7 cellular contexts compared by ENCODE assay signal in the genomic region with DNA sequence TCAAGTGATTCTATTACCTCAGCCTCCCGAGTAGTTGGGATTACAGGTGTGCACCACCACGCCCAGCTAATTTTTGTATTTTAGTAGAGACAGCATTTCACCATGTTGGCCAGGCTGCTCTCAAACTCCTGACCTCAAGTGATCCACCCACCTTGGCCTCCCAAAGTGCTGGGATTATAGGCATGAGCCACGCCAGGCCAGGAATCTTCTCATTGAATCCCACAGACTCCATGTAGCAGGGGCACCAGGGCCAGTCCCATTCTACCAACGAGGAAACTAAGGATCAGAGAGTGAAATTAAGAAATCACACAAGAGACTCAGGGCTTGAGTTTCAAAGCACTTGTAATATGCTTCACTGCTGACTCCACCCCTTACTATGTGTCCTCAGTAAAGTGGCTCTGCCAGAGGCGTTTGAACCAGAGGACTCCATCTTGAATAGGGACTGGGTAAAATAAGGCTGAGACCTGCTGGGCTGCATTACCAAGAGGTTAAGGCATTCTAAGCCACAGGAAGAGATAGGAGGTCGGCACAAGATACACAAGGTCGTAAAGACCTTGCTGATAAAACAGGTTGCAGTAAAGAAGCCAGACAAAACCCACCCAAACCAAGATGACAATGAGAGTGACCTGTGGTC.
A peak's percentile ranks its signal among the peaks of the same experiment; 100 is the strongest.
DNase-seq lines count a peak whose midpoint lies in the region; ATAC-seq and TF ChIP-seq lines count a peak whose summit lies in the region.
"Not testable (repeated sequence)": the region's sequence is repeated elsewhere in the genome, so short reads cannot be mapped to it uniquely, and the experiment has no call there.

No MANE protein-coding gene starts in this region.

- not testable (repeated sequence) for H2BK120ac ChIP-seq in mesendoderm (ENCODE audit: low read depth, low read length)

- not testable (repeated sequence) for H3K9me3 Mint-ChIP-seq in CD8-positive, alpha-beta T cell; activated CD4-positive, alpha-beta T cell treated with anti-CD3 and anti-CD28 coated beads, Interleukin-2, amount 10 ng/mL, durations not matched to agents 24 days and 14 days; activated naive CD8-positive, alpha-beta T cell treated with anti-CD3 and anti-CD28 coated beads for 36 hours

- H3K4me3 ChIP-seq in CD8-positive, alpha-beta T cell (ENCODE audit: low read depth, low read length) = peak overlapping the region; percentile 17
- H3K4me3 ChIP-seq in mesendoderm (ENCODE audit: low read length); sigmoid colon: not testable (repeated sequence)

- H3K36me3 Mint-ChIP-seq in CD8-positive, alpha-beta T cell = not testable (repeated sequence)
- H3K36me3 Mint-ChIP-seq in activated CD4-positive, alpha-beta T cell treated with anti-CD3 and anti-CD28 coated beads, Interleukin-2, amount 10 ng/mL, durations not matched to agents 24 days and 14 days (ENCODE audit: low read depth) = peaks cover 22% of the 10 kb centered on the region
- peaks cover 11% of the 10 kb centered on the region for H3K36me3 Mint-ChIP-seq in activated naive CD8-positive, alpha-beta T cell treated with anti-CD3 and anti-CD28 coated beads for 36 hours

- not testable (repeated sequence) for H3K27me3 Mint-ChIP-seq in CD8-positive, alpha-beta T cell (ENCODE audit: low read depth); activated CD4-positive, alpha-beta T cell treated with anti-CD3 and anti-CD28 coated beads, Interleukin-2, amount 10 ng/mL, durations not matched to agents 24 days and 14 days; activated naive CD8-positive, alpha-beta T cell treated with anti-CD3 and anti-CD28 coated beads for 36 hours

- not testable (repeated sequence) for H3K4ac ChIP-seq in mesendoderm (ENCODE audit: low read depth, low read length)

- ATAC-seq in CD8-positive, alpha-beta T cell = peak; percentile 34

- CTCF ChIA-PET in CD8-positive, alpha-beta T cell (lab: Charles Lee) = interaction anchor here (2.5 kb wide), 1 partner anchor 33 kb away, joined by 10 read pairs; no protein-coding TSS in a partner anchor

- not testable (repeated sequence) for H4K5ac ChIP-seq in mesendoderm (ENCODE audit: low read length)

- not testable (repeated sequence) for H3K27ac Mint-ChIP-seq in CD8-positive, alpha-beta T cell; activated CD4-positive, alpha-beta T cell treated with anti-CD3 and anti-CD28 coated beads, Interleukin-2, amount 10 ng/mL, durations not matched to agents 24 days and 14 days; activated naive CD8-positive, alpha-beta T cell treated with anti-CD3 and anti-CD28 coated beads for 36 hours

- H3K9ac ChIP-seq in mesendoderm (ENCODE audit: low read length) = not testable (repeated sequence)

- peak in 2 of 7 experiments; percentile 14 to 63 for DNase-seq in CD8-positive, alpha-beta T cell
- DNase-seq in RPMI7951 (ENCODE audit: low read depth) = peak; percentile 18
- peak; percentile 68 for DNase-seq in activated CD4-positive, alpha-beta T cell treated with anti-CD3 and anti-CD28 coated beads, Interleukin-2, amount 10 ng/mL, durations not matched to agents 24 days and 14 days
- DNase-seq in activated T-cell treated with anti-CD3 and anti-CD28 coated beads, Interleukin-2, amount 50 U/mL, for 48 hours = peak; percentile 59 to 61
- not testable (repeated sequence) for DNase-seq in activated naive CD8-positive, alpha-beta T cell treated with anti-CD3 and anti-CD28 coated beads for 36 hours; mesendoderm; sigmoid colon

- H3K4me1 ChIP-seq in CD8-positive, alpha-beta T cell (ENCODE audit: insufficient read depth, low read length) = peaks cover 72% of the 10 kb centered on the region
- H3K4me1 ChIP-seq in mesendoderm (ENCODE audit: control insufficient read depth, low read depth, low read length) = not testable (repeated sequence)
- H3K4me1 ChIP-seq in sigmoid colon = peaks cover 0 to 20% (median 9%) of the 10 kb centered on the region in 4 donors

- not testable (repeated sequence) for H3K36me3 ChIP-seq in CD8-positive, alpha-beta T cell (ENCODE audit: insufficient read depth, low read length); mesendoderm (ENCODE audit: control insufficient read depth, insufficient read depth, low read length); sigmoid colon

- not testable (repeated sequence) for H3K23ac ChIP-seq in mesendoderm (ENCODE audit: low read length)

- peak overlapping the region; percentile 55 for H3K18ac ChIP-seq in mesendoderm (ENCODE audit: low read length)

- H2BK5ac ChIP-seq in mesendoderm (ENCODE audit: low read length) = not testable (repeated sequence)

- not testable (repeated sequence) for H3K4me3 Mint-ChIP-seq in CD8-positive, alpha-beta T cell; activated CD4-positive, alpha-beta T cell treated with anti-CD3 and anti-CD28 coated beads, Interleukin-2, amount 10 ng/mL, durations not matched to agents 24 days and 14 days
- peak overlapping the region; percentile 56 for H3K4me3 Mint-ChIP-seq in activated naive CD8-positive, alpha-beta T cell treated with anti-CD3 and anti-CD28 coated beads for 36 hours

- intact Hi-C loops in CD8-positive, alpha-beta T cell (cut with DNase I, micrococcal nuclease) = loop anchor here (2.0 to 10.0 kb wide), 3 partner anchors 17 to 1151 kb away; no protein-coding TSS in a partner anchor
- intact Hi-C loops in activated CD4-positive, alpha-beta T cell treated with anti-CD3 and anti-CD28 coated beads, Interleukin-2, amount 10 ng/mL, durations not matched to agents 24 days and 14 days (cut with micrococcal nuclease) = loop anchor here (2.0 to 10.0 kb wide), 4 partner anchors 13 to 1371 kb away; partner anchors contain the start of genes RPAP3 and SCAF11
- intact Hi-C loops in sigmoid colon (cut with DNase I) = not testable (repeated sequence)

- not testable (repeated sequence) for H3K56ac ChIP-seq in mesendoderm (ENCODE audit: low read length)

- TF ChIP-seq CTCF in CD8-positive, alpha-beta T cell (IDR thresholded peaks at IDR 0.05); sigmoid colon (IDR thresholded peaks at IDR 0.05): not testable (repeated sequence)

- not testable (repeated sequence) for TF ChIP-seq POLR2A in sigmoid colon (IDR thresholded peaks at IDR 0.05)

- H2BK15ac ChIP-seq in mesendoderm (replicated peaks; ENCODE audit: low read depth) = not testable (repeated sequence)

- not testable (repeated sequence) for H2AK5ac ChIP-seq in mesendoderm (ENCODE audit: low read length)

- not testable (repeated sequence) for H3K79me2 ChIP-seq in mesendoderm (ENCODE audit: control insufficient read depth, insufficient read depth, low read length)

- not testable (repeated sequence) for TF ChIP-seq EP300 in sigmoid colon (IDR thresholded peaks at IDR 0.05)

- H4K8ac ChIP-seq in mesendoderm (ENCODE audit: low read depth, low read length) = not testable (repeated sequence)

- H3K79me1 ChIP-seq in mesendoderm (ENCODE audit: low read length) = not testable (repeated sequence)

- POLR2A ChIA-PET in CD8-positive, alpha-beta T cell (lab: Charles Lee) = interaction anchor here (0.8 to 2.1 kb wide), 3 partner anchors 18 to 286 kb away, joined by 3 to 9 read pairs (median 4); partner anchors contain the start of genes AMIGO2 and PCED1B

- no CpG with 5 or more reads among the region's 7 CpGs for WGBS in mesendoderm (ENCODE audit: extremely low coverage, insufficient coverage, low lambda C conversion rate)
- WGBS in sigmoid colon, 2 donors = 68 to 82% methylated on average over 7 of the region's 7 CpGs

- H3K4me1 Mint-ChIP-seq in CD8-positive, alpha-beta T cell (ENCODE audit: low read depth) = peaks cover 30% of the 10 kb centered on the region
- peaks cover 28% of the 10 kb centered on the region for H3K4me1 Mint-ChIP-seq in activated CD4-positive, alpha-beta T cell treated with anti-CD3 and anti-CD28 coated beads, Interleukin-2, amount 10 ng/mL, durations not matched to agents 24 days and 14 days
- peaks cover 26% of the 10 kb centered on the region for H3K4me1 Mint-ChIP-seq in activated naive CD8-positive, alpha-beta T cell treated with anti-CD3 and anti-CD28 coated beads for 36 hours

- H3K27ac ChIP-seq in CD8-positive, alpha-beta T cell (ENCODE audit: low read depth, low read length); mesendoderm (ENCODE audit: low read depth, low read length): not testable (repeated sequence)
- H3K27ac ChIP-seq in sigmoid colon = peak overlapping the region in 3 of 4 donors; percentile 37 to 66 (median 47)

- H3K9me3 ChIP-seq in CD8-positive, alpha-beta T cell (ENCODE audit: low read length) = peaks cover 15% of the 10 kb centered on the region
- not testable (repeated sequence) for H3K9me3 ChIP-seq in sigmoid colon

- not testable (repeated sequence) for H3K27me3 ChIP-seq in CD8-positive, alpha-beta T cell (ENCODE audit: insufficient read depth, low read length); mesendoderm (ENCODE audit: insufficient read depth, low read length, poor library complexity); sigmoid colon

- not testable (repeated sequence) for H3K4me2 ChIP-seq in mesendoderm (ENCODE audit: low read length)
